ENCODE assay signal across 1 cellular context in the genomic region with DNA sequence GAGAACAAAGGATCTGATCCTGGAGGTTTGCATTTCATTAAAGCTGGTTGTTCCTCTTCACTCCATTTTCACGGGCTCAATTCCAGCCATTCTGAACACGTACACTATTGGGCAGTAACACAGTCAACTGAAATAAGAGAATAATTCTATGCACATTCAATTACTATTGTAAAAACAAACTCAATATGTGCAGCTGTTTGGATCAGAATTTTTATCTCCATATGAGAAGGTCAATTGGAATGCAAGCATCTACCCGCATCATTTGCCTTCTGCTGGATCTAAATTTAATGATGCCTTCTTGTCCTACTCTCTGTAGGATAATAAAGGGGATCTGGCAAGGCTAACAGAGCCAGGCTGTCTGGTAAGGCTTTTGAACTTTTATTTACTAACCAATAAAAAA.
TF ChIP-seq lines count a peak whose summit lies in the region.

No MANE protein-coding gene starts in this region.

TF ChIP-seq in IMR-90, 13 proteins besides CTCF, POLR2A, EP300 and RAD21:
- TF ChIP-seq MAFK (IDR thresholded peaks at IDR 0.05; ENCODE audit: low read depth, low read length) (no peak), SMC3 (IDR thresholded peaks at IDR 0.05; ENCODE audit: low read depth, low read length) (no peak), BHLHE40 (IDR thresholded peaks at IDR 0.05; ENCODE audit: low read depth, low read length) (no peak), RFX5 (IDR thresholded peaks at IDR 0.05; ENCODE audit: low read depth, low read length) (no peak), MXI1 (IDR thresholded peaks at IDR 0.05; ENCODE audit: borderline replicate concordance, low read depth, low read length) (no peak), RCOR1 (IDR thresholded peaks at IDR 0.05; ENCODE audit: insufficient replicate concordance, low read length) (no peak), USF2 (IDR thresholded peaks at IDR 0.05; ENCODE audit: low read depth, low read length) (no peak), MAZ (IDR thresholded peaks at IDR 0.05; ENCODE audit: borderline replicate concordance, low read depth, low read length) (no peak), FOS (IDR thresholded peaks at IDR 0.05; ENCODE audit: low read depth, low read length) (no peak), CEBPB (IDR thresholded peaks at IDR 0.05; ENCODE audit: low read depth, low read length) (no peak), NFE2L2 (IDR thresholded peaks at IDR 0.05; ENCODE audit: low read depth, low read length) (no peak), CHD1 (IDR thresholded peaks at IDR 0.05; ENCODE audit: low read depth, low read length) (no peak)
- TF ChIP-seq, protein P1, sequence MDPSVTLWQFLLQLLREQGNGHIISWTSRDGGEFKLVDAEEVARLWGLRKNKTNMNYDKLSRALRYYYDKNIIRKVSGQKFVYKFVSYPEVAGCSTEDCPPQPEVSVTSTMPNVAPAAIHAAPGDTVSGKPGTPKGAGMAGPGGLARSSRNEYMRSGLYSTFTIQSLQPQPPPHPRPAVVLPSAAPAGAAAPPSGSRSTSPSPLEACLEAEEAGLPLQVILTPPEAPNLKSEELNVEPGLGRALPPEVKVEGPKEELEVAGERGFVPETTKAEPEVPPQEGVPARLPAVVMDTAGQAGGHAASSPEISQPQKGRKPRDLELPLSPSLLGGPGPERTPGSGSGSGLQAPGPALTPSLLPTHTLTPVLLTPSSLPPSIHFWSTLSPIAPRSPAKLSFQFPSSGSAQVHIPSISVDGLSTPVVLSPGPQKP (IDR thresholded peaks at IDR 0.05; ENCODE audit: borderline replicate concordance, low read depth, low read length) = no peak
